In genomic region chr4:85579942-85580341, GRCh38 we compare ENCODE assay signal across 1 cellular context.
TF ChIP-seq lines count a peak whose summit lies in the region.

No MANE protein-coding gene starts in this region.

TF ChIP-seq in K562, 482 proteins besides CTCF, POLR2A, EP300 and RAD21:
- TF ChIP-seq ZNF740 (CRISPR knock-in tag; IDR thresholded peaks at IDR 0.05) (peak; percentile 76), ZNF740 (tag; IDR thresholded peaks at IDR 0.05) (peak in 1 of 2 experiments; percentile 72; a peak in 2 of 4 replicates), KDM1A (IDR thresholded peaks at IDR 0.05) (0 out of 4 replicates have a peak, but pooled peaks of 1 of the 2 experiments have one; percentile 27), PML (IDR thresholded peaks at IDR 0.05; ENCODE audit: low read length) (0 out of 2 replicates have a peak, but pooled peaks have one; percentile 7), ZBTB40 (IDR thresholded peaks at IDR 0.05) (no peak), ZBTB40 (CRISPR knock-in tag; IDR thresholded peaks at IDR 0.05) (no peak)
